ENCODE assay signal across 8 cellular contexts in genomic region chr15:44427756-44428724, GRCh38. TPM values are rescaled to one million over a fixed set of nuclear protein-coding genes. Genes with fewer than 3 reads are reported as not detected.
DNase-seq lines count a peak whose midpoint lies in the region; ATAC-seq, FAIRE-seq and TF ChIP-seq lines count a peak whose summit lies in the region.

No MANE protein-coding gene starts in this region.

- no peaks in the 10 kb centered on the region for H3K9me3 ChIP-seq in keratinocyte (ENCODE audit: control insufficient read depth, low read depth, low read length)

- DNase-seq in GM10266 (ENCODE audit: extremely low spot score), result peak; percentile 11
- DNase-seq in NCI-H510A (lab: John Stamatoyannopoulos, UW), result peak; percentile 53
- DNase-seq in keratinocyte (ENCODE audit: low read depth, low spot score), result peak; percentile 11
- DNase-seq in ureter (ENCODE audit: low spot score), result no peak

- dilution Hi-C loops in keratinocyte (cut with MboI; ENCODE audit: extremely low pct_ligation_motif_present, low sequenced_read_pairs), result no loop called here

- H3K79me2 ChIP-seq in ACC112 (ENCODE audit: control insufficient read depth, insufficient read depth, low read length, unreplicated experiment) (peaks cover 55% of the 10 kb centered on the region), keratinocyte (ENCODE audit: control insufficient read depth, insufficient read depth, low read length) (peaks cover 56% of the 10 kb centered on the region)

- FAIRE-seq in keratinocyte (lab: Jason Lieb, UNC), result no peak

- peak overlapping the region; percentile 98 for H3K4me3 ChIP-seq in ACC112 (ENCODE audit: low read depth, low read length)
- H3K4me3 ChIP-seq in keratinocyte (ENCODE audit: control insufficient read depth in 2 of 3, extremely low read depth in 1 of 3, insufficient read depth in 2 of 3, low read depth in 1 of 3, low read length in 3 of 3), result peak overlapping the region; percentile 82 to 94 (median 82)

- H4K20me1 ChIP-seq in keratinocyte (ENCODE audit: control insufficient read depth, extremely low read depth, insufficient read depth, low read length), result no peaks in the 10 kb centered on the region

- H2AFZ ChIP-seq in ACC112 (ENCODE audit: low read length, unreplicated experiment) (peak overlapping the region; percentile 100), keratinocyte (ENCODE audit: control insufficient read depth, low read length) (peak overlapping the region; percentile 82)

- H3K4me1 ChIP-seq in ACC112 (ENCODE audit: control insufficient read depth, insufficient read depth, low read length, unreplicated experiment) (peaks cover 21% of the 10 kb centered on the region), keratinocyte (ENCODE audit: control insufficient read depth, extremely low read depth, insufficient read depth, low read length) (peaks cover 5% of the 10 kb centered on the region)

- no peaks in the 10 kb centered on the region for H3K9me1 ChIP-seq in keratinocyte (ENCODE audit: control insufficient read depth, extremely low read depth, insufficient read depth, low read length)

- peaks cover 47% of the 10 kb centered on the region for H3K4me1 Mint-ChIP-seq in brain
- H3K4me1 Mint-ChIP-seq in stimulated activated naive CD8-positive, alpha-beta T cell treated with anti-CD3 and anti-CD28 coated beads, Interleukin-15, Interleukin-2, amounts not matched to agents 100 ng/mL and 50 ng/mL, for 24 hours (ENCODE audit: low read depth), result peaks cover 48% of the 10 kb centered on the region

- H3K27me3 ChIP-seq in ACC112 (ENCODE audit: insufficient read depth, low read length) (no peaks in the 10 kb centered on the region), keratinocyte (ENCODE audit: control insufficient read depth, extremely low read depth, insufficient read depth, low read length) (no peaks in the 10 kb centered on the region)

- peak overlapping the region; percentile 98 to 99 (median 99) for H3K4me3 Mint-ChIP-seq in brain
- peak overlapping the region; percentile 94 for H3K4me3 Mint-ChIP-seq in stimulated activated naive CD8-positive, alpha-beta T cell treated with anti-CD3 and anti-CD28 coated beads, Interleukin-15, Interleukin-2, amounts not matched to agents 100 ng/mL and 50 ng/mL, for 24 hours

- peak overlapping the region; percentile 97 for H3K9ac ChIP-seq in keratinocyte (ENCODE audit: control insufficient read depth, extremely low read depth, insufficient read depth, low read length)

- TF ChIP-seq CTCF in GM10266 (IDR thresholded peaks at IDR 0.05; ENCODE audit: control insufficient read depth, insufficient read depth, low read depth, missing control alignments) (no peak), brain (conservative IDR thresholded peaks at IDR 0.05) (no peak), keratinocyte (optimal IDR thresholded peaks at IDR 0.05 in 1 of 3, IDR thresholded peaks at IDR 0.05 in 1 of 3, conservative IDR thresholded peaks at IDR 0.05 in 1 of 3; ENCODE audit: extremely low read depth in 1 of 3, insufficient read depth in 2 of 3, low read length in 3 of 3) (peak in 2 of 3 experiments; percentile 8 to 22)

- peaks cover 11% of the 10 kb centered on the region for H3K27me3 Mint-ChIP-seq in brain
- no peaks in the 10 kb centered on the region for H3K27me3 Mint-ChIP-seq in stimulated activated naive CD8-positive, alpha-beta T cell treated with anti-CD3 and anti-CD28 coated beads, Interleukin-15, Interleukin-2, amounts not matched to agents 100 ng/mL and 50 ng/mL, for 24 hours

- peak overlapping the region; percentile 100 for H3K27ac Mint-ChIP-seq in brain
- H3K27ac Mint-ChIP-seq in stimulated activated naive CD8-positive, alpha-beta T cell treated with anti-CD3 and anti-CD28 coated beads, Interleukin-15, Interleukin-2, amounts not matched to agents 100 ng/mL and 50 ng/mL, for 24 hours, result peak overlapping the region; percentile 98

- peaks cover 0 to 7% (median 0%) of the 10 kb centered on the region in 5 experiments for H3K9me3 Mint-ChIP-seq in brain
- no peaks in the 10 kb centered on the region for H3K9me3 Mint-ChIP-seq in stimulated activated naive CD8-positive, alpha-beta T cell treated with anti-CD3 and anti-CD28 coated beads, Interleukin-15, Interleukin-2, amounts not matched to agents 100 ng/mL and 50 ng/mL, for 24 hours

- peak overlapping the region; percentile 100 for H3K27ac ChIP-seq in ACC112 (ENCODE audit: low read depth, low read length)
- H3K27ac ChIP-seq in keratinocyte (ENCODE audit: control insufficient read depth, insufficient read depth, low read length), result peak overlapping the region; percentile 91

- H3K4me2 ChIP-seq in keratinocyte (ENCODE audit: control insufficient read depth, extremely low read depth, insufficient read depth, low read depth, low read length), result peak overlapping the region; percentile 66

- no peaks in the 10 kb centered on the region for H3K36me3 ChIP-seq in ACC112 (ENCODE audit: insufficient read depth, low read length)
- no peaks in the 10 kb centered on the region for H3K36me3 ChIP-seq in keratinocyte (ENCODE audit: control insufficient read depth in 2 of 2, extremely low read depth in 1 of 2, insufficient read depth in 2 of 2, low read length in 2 of 2)

- H3K36me3 Mint-ChIP-seq in brain, result peaks cover 26% of the 10 kb centered on the region
- peaks cover 25% of the 10 kb centered on the region for H3K36me3 Mint-ChIP-seq in stimulated activated naive CD8-positive, alpha-beta T cell treated with anti-CD3 and anti-CD28 coated beads, Interleukin-15, Interleukin-2, amounts not matched to agents 100 ng/mL and 50 ng/mL, for 24 hours (ENCODE audit: low read depth)

- peak; percentile 16 for ATAC-seq in HG02943 (IDR thresholded peaks at IDR 0.05; ENCODE audit: low read depth, unreplicated experiment)

RNA-seq across cellular contexts. Expression of gene CTDSPL2, which starts 0.6 kb away (rescaled TPM):
- polyA plus RNA-seq in brain (ENCODE audit: insufficient read depth, low read depth, low replicate concordance), result 10.2 TPM
- 14.9 to 19.2 TPM (median 15.0 TPM) in 3 replicates for polyA plus RNA-seq in keratinocyte
- polyA plus RNA-seq in keratinocyte (2011; ENCODE audit: low read depth), result 30.2 TPM
- 7.4 and 12.8 TPM in 2 replicates for polyA plus RNA-seq in keratinocyte (2011; cell fraction: cytosol; rRNA removed)
- polyA plus RNA-seq in keratinocyte (2011; cell fraction: nucleus; rRNA removed), result 9.1 and 12.2 TPM in 2 replicates
- polyA plus RNA-seq in keratinocyte (2012; ENCODE audit: low replicate concordance), result 9.5 and 16.6 TPM in 2 replicates
- 11.2 to 67.3 TPM (median 25.1 TPM) in 3 replicates for polyA minus RNA-seq in keratinocyte
- polyA minus RNA-seq in keratinocyte (2011; cell fraction: cytosol; rRNA and poly(A)+ RNA removed), result 16.5 TPM
- 24.7 and 49.0 TPM in 2 replicates for polyA minus RNA-seq in keratinocyte (2011; cell fraction: nucleus; rRNA and poly(A)+ RNA removed)
- 58.3 TPM for total RNA-seq in ureter

Comparison
In these comparisons a context has a peak if more than half of its experiments do, and no peak if none do; other contexts are left out.
1. CTCF ChIP-seq: peak in keratinocyte (2 of 3); none in GM10266 (single experiment) and brain (0 of 2).